Comparison of ENCODE assay signal across 8 cellular contexts in genomic region chr16:80540516-80541305, GRCh38. TPM values are rescaled to one million over a fixed set of nuclear protein-coding genes. Genes with fewer than 3 reads are reported as not detected.
DNase-seq lines count a peak whose midpoint lies in the region; ATAC-seq, FAIRE-seq and TF ChIP-seq lines count a peak whose summit lies in the region.

Gene DYNLRB2 (plus strand): TSS chr16:80540993. CDS start chr16:80541077, 84 bp downstream.

- ATAC-seq in GM21825 (IDR thresholded peaks at IDR 0.05; ENCODE audit: unreplicated experiment) (peak; percentile 97), pancreas (peak; percentile 98 to 100 (median 100))

- TF ChIP-seq CTCF in adrenal gland (IDR thresholded peaks at IDR 0.05), result no peak
- TF ChIP-seq CTCF in pancreas (IDR thresholded peaks at IDR 0.05), result no peak
- peak in 1 of 6 experiments; percentile 8 for TF ChIP-seq CTCF in thyroid gland (IDR thresholded peaks at IDR 0.05)

- no peaks in the 10 kb centered on the region for H3K36me3 ChIP-seq in adrenal gland (replicated peaks in 1 of 2)
- H3K36me3 ChIP-seq in pancreas, result no peaks in the 10 kb centered on the region
- no peaks in the 10 kb centered on the region for H3K36me3 ChIP-seq in thyroid gland

- FAIRE-seq in pancreas (lab: Jason Lieb, UNC), result no peak

- H3K27me3 ChIP-seq in adrenal gland (peaks cover 7% of the 10 kb centered on the region), pancreas (peaks cover 0 to 2% (median 0%) of the 10 kb centered on the region in 4 donors), thyroid gland (no peaks in the 10 kb centered on the region)

- TF ChIP-seq POLR2A in adrenal gland (IDR thresholded peaks at IDR 0.05), result no peak
- TF ChIP-seq POLR2A in thyroid gland (IDR thresholded peaks at IDR 0.05), result peak in 1 of 2 donors; percentile 53

- DNase-seq in EH (ENCODE audit: low read depth) (peak; percentile 92), LoVo (ENCODE audit: low spot score) (peak; percentile 94), SKM-1 treated with dmso at 0.1 percent for 144 hours (lab: John Stamatoyannopoulos, UW; ENCODE audit: unreplicated experiment) (peak; percentile 89), adrenal gland (peak; percentile 92 to 96 (median 94)), cardiac septum (ENCODE audit: low spot score) (peak; percentile 95), pancreas (peak; percentile 94 to 99 (median 96)), thyroid gland (peak; percentile 92 to 95)

- WGBS in adrenal gland, 4 donors, result 1 to 7% (median 2%) methylated on average over 11 to 55 of the region's 55 CpGs
- WGBS in pancreas, 2 donors, result 1 to 2% methylated on average over 54 to 55 of the region's 55 CpGs
- WGBS in thyroid gland, 2 donors, result 3 to 4% methylated on average over 34 to 47 of the region's 55 CpGs

- intact Hi-C loops in adrenal gland (cut with DNase I) (loop anchor here in 1 of 2 donors (10.0 kb wide), 1 partner anchor 284 kb away; no protein-coding TSS in a partner anchor), cardiac septum (cut with DNase I) (loop anchor here (10.0 kb wide), 1 partner anchor 284 kb away; no protein-coding TSS in a partner anchor), pancreas (cut with DNase I) (no loop called here), thyroid gland (cut with DNase I) (no loop called here)

- peak within 1 kb of the TSS in 3 of 4 donors; percentile 42 to 72 (median 44) for H3K4me3 ChIP-seq in adrenal gland
- H3K4me3 ChIP-seq in pancreas, result peak within 1 kb of the TSS; percentile 40 to 47 (median 44)
- H3K4me3 ChIP-seq in thyroid gland (replicated peaks in 1 of 3), result peak within 1 kb of the TSS; percentile 57 to 70 (median 58)

- H3K27ac ChIP-seq in adrenal gland (peak within 1 kb of the TSS in 3 of 5 donors; percentile 30 to 76 (median 48)), pancreas (peak within 1 kb of the TSS in 2 of 4 donors; percentile 51 to 73), thyroid gland (peak within 1 kb of the TSS in 2 of 3 donors; percentile 37 to 56)

- no peaks in the 10 kb centered on the region for H3K9me3 ChIP-seq in adrenal gland (replicated peaks in 1 of 3)
- no peaks in the 10 kb centered on the region for H3K9me3 ChIP-seq in pancreas
- no peaks in the 10 kb centered on the region for H3K9me3 ChIP-seq in thyroid gland

- H3K4me1 ChIP-seq in adrenal gland (replicated peaks in 1 of 2) (peaks cover 0 to 6% of the 10 kb centered on the region in 2 donors), pancreas (peaks cover 0 to 3% (median 3%) of the 10 kb centered on the region in 3 donors), thyroid gland (peaks cover 3 to 4% of the 10 kb centered on the region in 2 donors)

RNA-seq across cellular contexts. Expression of gene DYNLRB2, which starts in this region (rescaled TPM):
- total RNA-seq in adrenal gland, result 1 to 10 TPM in 7 of 8 donors, not detected in 1; 1.5 to 4.1 (median 2.7) TPM
- 1 to 10 TPM; 1.4 to 6.4 (median 5.7) TPM for polyA plus RNA-seq in adrenal gland
- total RNA-seq in cardiac septum, result not detected
- total RNA-seq in pancreas, result 1 to 10 TPM in 1 of 6 donors, under 1 TPM in 3, not detected in 2; 0.35 to 2.0 (median 0.57) TPM
- polyA plus RNA-seq in pancreas, result 1 to 10 TPM; 1.4 to 5.5 TPM
- total RNA-seq in thyroid gland, result 10 to 100 TPM in 1 of 4 donors, 1 to 10 TPM in 2, not detected in 1; 6.4 to 11.6 (median 6.7) TPM

Comparison
In these comparisons a context has a peak if more than half of its experiments do, and no peak if none do; other contexts are left out.
1. Peak in DNase-seq in cardiac septum; RNA of the gene not detected or under 1 TPM.